18 cellular contexts compared by ENCODE assay signal in genomic region chr3:172601066-172601832, GRCh38.
"Had no signal": no experiment of that assay in that cellular context is flagged by ENCODE, and none has a peak within 500 bp of the region (broad histone marks: within the 10 kb centered on the region; RNA-seq: fewer than 3 reads in every experiment).

No MANE protein-coding gene starts in this region.

- H3K27ac Mint-ChIP-seq: activated CD4-positive, alpha-beta memory T cell treated with anti-CD3 and anti-CD28 coated beads, Interleukin-2, amount 10 ng/mL, durations not matched to agents 7 days and 5 days; activated CD4-positive, alpha-beta T cell treated with anti-CD3 and anti-CD28 coated beads for 36 hours; activated naive CD8-positive, alpha-beta T cell treated with anti-CD3 and anti-CD28 coated beads for 36 hours; stimulated activated naive CD8-positive, alpha-beta T cell treated with anti-CD3 and anti-CD28 coated beads, Interleukin-15, amount 100 ng/mL, for 72 hours had no signal

- H3K4me3 Mint-ChIP-seq: activated CD4-positive, alpha-beta memory T cell treated with anti-CD3 and anti-CD28 coated beads, Interleukin-2, amount 10 ng/mL, durations not matched to agents 7 days and 5 days; activated CD4-positive, alpha-beta T cell treated with anti-CD3 and anti-CD28 coated beads for 36 hours; activated naive CD8-positive, alpha-beta T cell treated with anti-CD3 and anti-CD28 coated beads for 36 hours; neural crest cell; stimulated activated naive CD8-positive, alpha-beta T cell treated with anti-CD3 and anti-CD28 coated beads, Interleukin-15, amount 100 ng/mL, for 72 hours had no signal

- H3K4me3 ChIP-seq: heart right ventricle, right atrium auricular region, SJCRH30, testis had no signal

- H3K4me1 Mint-ChIP-seq: neural crest cell had no signal

- FAIRE-seq: bronchial epithelial cell, keratinocyte had no signal

- H3K27me3 Mint-ChIP-seq: activated CD4-positive, alpha-beta memory T cell treated with anti-CD3 and anti-CD28 coated beads, Interleukin-2, amount 10 ng/mL, durations not matched to agents 7 days and 5 days; activated CD4-positive, alpha-beta T cell treated with anti-CD3 and anti-CD28 coated beads for 36 hours; stimulated activated naive CD8-positive, alpha-beta T cell treated with anti-CD3 and anti-CD28 coated beads, Interleukin-15, amount 100 ng/mL, for 72 hours had no signal

- H3K36me3 Mint-ChIP-seq: activated naive CD8-positive, alpha-beta T cell treated with anti-CD3 and anti-CD28 coated beads for 36 hours had no signal

- H3K9me3 Mint-ChIP-seq: activated naive CD8-positive, alpha-beta T cell treated with anti-CD3 and anti-CD28 coated beads for 36 hours; stimulated activated naive CD8-positive, alpha-beta T cell treated with anti-CD3 and anti-CD28 coated beads, Interleukin-15, amount 100 ng/mL, for 72 hours had no signal

- ATAC-seq: activated CD4-positive, alpha-beta T cell treated with anti-CD3 and anti-CD28 coated beads for 36 hours; heart right ventricle; stimulated activated naive CD8-positive, alpha-beta T cell treated with anti-CD3 and anti-CD28 coated beads, Interleukin-15, amount 100 ng/mL, for 72 hours had no signal

- H3K4me1 ChIP-seq: right atrium auricular region, SJCRH30, testis had no signal

- H3K36me3 ChIP-seq: heart right ventricle, right atrium auricular region, SJCRH30 had no signal

- H3K9me3 ChIP-seq: heart right ventricle, right atrium auricular region, SJCRH30, testis had no signal

- H3K27ac ChIP-seq: heart right ventricle, right atrium auricular region, SJCRH30, testis, VCaP had no signal

- DNase-seq: activated CD4-positive, alpha-beta memory T cell treated with anti-CD3 and anti-CD28 coated beads, Interleukin-2, amount 10 ng/mL, durations not matched to agents 7 days and 5 days; activated CD4-positive, alpha-beta T cell treated with anti-CD3 and anti-CD28 coated beads for 36 hours; activated gamma-delta T cell treated with Interleukin-2 at 50 U/mL for 16 hours; activated naive CD8-positive, alpha-beta T cell treated with anti-CD3 and anti-CD28 coated beads for 36 hours; activated T-cell treated with anti-CD3 and anti-CD28 coated beads, Interleukin-2, amount 50 U/mL, for 48 hours; anterior cingulate cortex; foreskin melanocyte; heart right ventricle; mammary epithelial cell; SJCRH30; stimulated activated naive CD8-positive, alpha-beta T cell treated with anti-CD3 and anti-CD28 coated beads, Interleukin-15, amount 100 ng/mL, for 72 hours; T-helper 9 cell; testis had no signal
